Comparison of ENCODE assay signal across 24 cellular contexts in the genomic region with DNA sequence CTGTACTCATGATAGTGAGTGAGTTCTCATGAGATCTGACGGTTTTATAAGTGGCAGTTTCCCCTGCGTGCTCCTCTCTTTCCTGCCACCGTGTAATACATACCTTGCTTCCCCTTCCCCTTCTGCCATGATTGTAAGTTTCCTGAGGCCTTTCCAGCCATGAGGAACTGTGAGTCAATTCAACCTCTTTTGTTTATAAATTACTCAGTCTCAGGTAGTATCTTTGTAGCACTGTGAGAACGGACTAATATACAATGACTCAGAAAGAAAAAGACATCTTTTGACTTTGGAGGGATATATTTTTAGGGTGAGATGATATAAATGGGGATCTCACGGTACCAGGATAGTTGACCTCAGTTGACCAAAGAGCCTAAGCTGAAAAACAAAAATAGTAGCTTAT.
DNase-seq lines count a peak whose midpoint lies in the region; ATAC-seq, FAIRE-seq and TF ChIP-seq lines count a peak whose summit lies in the region.
"Had no signal": no experiment of that assay in that cellular context is flagged by ENCODE, and none has a peak within 500 bp of the region (broad histone marks: within the 10 kb centered on the region; RNA-seq: fewer than 3 reads in every experiment).

No MANE protein-coding gene starts in this region.

- ATAC-seq in GM21717 (IDR thresholded peaks at IDR 0.05; ENCODE audit: unreplicated experiment), result peak; percentile 49
- ATAC-seq in HG03565 (IDR thresholded peaks at IDR 0.05; ENCODE audit: unreplicated experiment), result peak; percentile 50
- peak; percentile 80 for ATAC-seq in foreskin keratinocyte
- no peak for ATAC-seq in HG02588 (IDR thresholded peaks at IDR 0.05; ENCODE audit: unreplicated experiment)
- ATAC-seq: effector memory CD8-positive, alpha-beta T cell; gastrocnemius medialis; left ventricle myocardium superior; naive thymus-derived CD8-positive, alpha-beta T cell had no signal

- no peak for DNase-seq in GM18507 (ENCODE audit: extremely low spot score, insufficient read length, low read depth)
- no peak for DNase-seq in foreskin keratinocyte
- DNase-seq in cortex of kidney (lab: John Stamatoyannopoulos, UW), result no peak
- no peak for DNase-seq in T-helper 9 cell
- DNase-seq: ACHN; activated naive CD4-positive, alpha-beta T cell; activated T-cell treated with anti-CD3 and anti-CD28 coated beads, Interleukin-2, amount 50 U/mL, for 1 hour; adrenal gland; brain microvascular endothelial cell; DND-41; effector memory CD8-positive, alpha-beta T cell; esophagus squamous epithelium; gastrocnemius medialis; HCEC 1CT; left ventricle myocardium superior; midbrain; naive thymus-derived CD8-positive, alpha-beta T cell; NCI-H1048; NCI-H187 had no signal

- TF ChIP-seq CTCF in foreskin keratinocyte (conservative IDR thresholded peaks at IDR 0.05), result no peak

- peak; percentile 33 for FAIRE-seq in GM18507 (lab: Jason Lieb, UNC)
- FAIRE-seq: colon, islet of Langerhans had no signal

- H3K27me3 ChIP-seq in foreskin keratinocyte, result no peaks in the 10 kb centered on the region
- H3K27me3 ChIP-seq: adrenal gland, brain microvascular endothelial cell, esophagus squamous epithelium, gastrocnemius medialis had no signal

- peak overlapping the region; percentile 61 for H3K27ac ChIP-seq in foreskin keratinocyte
- H3K27ac ChIP-seq: adrenal gland, brain microvascular endothelial cell, esophagus squamous epithelium, gastrocnemius medialis had no signal

- H3K4me1 ChIP-seq in foreskin keratinocyte, result peaks cover 5% of the 10 kb centered on the region
- H3K4me1 ChIP-seq: adrenal gland, gastrocnemius medialis had no signal
